8 cellular contexts compared by ENCODE assay signal in genomic region chr6:41779793-41780622, GRCh38. TPM values are rescaled to one million over a fixed set of nuclear protein-coding genes. Genes with fewer than 3 reads are reported as not detected.
DNase-seq lines count a peak whose midpoint lies in the region; ATAC-seq and TF ChIP-seq lines count a peak whose summit lies in the region.

Gene FRS3 (minus strand): TSS chr6:41779900. CDS start chr6:41776987, 2,913 bp downstream.

- H3K4me2 ChIP-seq in BLaER1: peak within 1 kb of the TSS; percentile 98

- ATAC-seq in HG03439 (IDR thresholded peaks at IDR 0.05; ENCODE audit: unreplicated experiment) (peak; percentile 87), left lobe of liver (peak; percentile 88)

- H3K27ac ChIP-seq in BLaER1: peak within 1 kb of the TSS; percentile 68
- peak within 1 kb of the TSS; percentile 80 for H3K27ac ChIP-seq in colonic mucosa

- H3K27me3 ChIP-seq in BLaER1 (peaks cover 10% of the 10 kb centered on the region; the same call in 1 of the 2 replicates), colonic mucosa (no peaks in the 10 kb centered on the region)

- H4K20me1 ChIP-seq in BLaER1: no peaks in the 10 kb centered on the region

- DNase-seq in GM19238 (ENCODE audit: insufficient read length, low spot score): peak; percentile 98
- peak; percentile 97 for DNase-seq in NCI-H510A treated with DMSO at 0.1 percent for 48 hours (lab: John Stamatoyannopoulos, UW)
- peak; percentile 98 to 99 for DNase-seq in activated CD4-positive, alpha-beta T cell treated with anti-CD3 and anti-CD28 coated beads for 4 hours
- peak; percentile 100 for DNase-seq in colonic mucosa
- DNase-seq in left lobe of liver (ENCODE audit: low spot score): peak; percentile 99
- peak; percentile 100 for DNase-seq in stimulated activated CD4-positive, alpha-beta T cell treated with anti-CD3 and anti-CD28 coated beads, Interleukin-2, amount 100 ng/mL, for 24 hours

- peaks cover 13% of the 10 kb centered on the region for H3K36me3 ChIP-seq in BLaER1
- H3K36me3 ChIP-seq in colonic mucosa: no peaks in the 10 kb centered on the region

- H3K4me1 ChIP-seq in BLaER1 (peaks cover 39% of the 10 kb centered on the region), colonic mucosa (peaks cover 6% of the 10 kb centered on the region)

- intact Hi-C loops in colonic mucosa (cut with DNase I): loop anchor here (2.0 to 10.0 kb wide), 4 partner anchors 43 to 415 kb away; partner anchors contain the start of gene TFEB

- H3K4me3 ChIP-seq in BLaER1: peak within 1 kb of the TSS; percentile 77
- peak within 1 kb of the TSS; percentile 54 for H3K4me3 ChIP-seq in colonic mucosa

- H3K9ac ChIP-seq in BLaER1 (peak within 1 kb of the TSS; percentile 81), colonic mucosa (ENCODE audit: low read depth in 2 of 2, low read length in 2 of 2) (peak within 1 kb of the TSS; percentile 74 to 89)

- TF ChIP-seq CTCF in colonic mucosa (IDR thresholded peaks at IDR 0.05): peak; percentile 57

- H3K9me3 ChIP-seq in BLaER1 (no peaks in the 10 kb centered on the region), colonic mucosa (no peaks in the 10 kb centered on the region)

RNA-seq across cellular contexts. Expression of gene FRS3, which starts in this region (rescaled TPM):
- 1 to 10 TPM; 2.7 to 3.4 TPM for total RNA-seq in colonic mucosa
- total RNA-seq in left lobe of liver: 4.4 TPM

Comparison
In these comparisons a context has a peak if more than half of its experiments do, and no peak if none do; other contexts are left out.
1. Peak in every context shown above with its lines: DNase-seq, ATAC-seq, H3K4me3 ChIP-seq and H3K27ac ChIP-seq.